ENCODE assay signal across 19 cellular contexts in genomic region chr12:111582133-111582747, GRCh38. TPM values are rescaled to one million over a fixed set of nuclear protein-coding genes. Genes with fewer than 3 reads are reported as not detected.
DNase-seq lines count a peak whose midpoint lies in the region; ATAC-seq, FAIRE-seq and TF ChIP-seq lines count a peak whose summit lies in the region.
"Had no signal": no experiment of that assay in that cellular context is flagged by ENCODE, and none has a peak within 500 bp of the region (broad histone marks: within the 10 kb centered on the region; RNA-seq: fewer than 3 reads in every experiment).

No MANE protein-coding gene starts in this region.

- no peak overlapping the region for H2AK5ac ChIP-seq in trophoblast cell (ENCODE audit: low read length)

- CTCF ChIA-PET in CD8-positive, alpha-beta T cell (lab: Charles Lee) = no interaction called here

- H4K12ac ChIP-seq in trophoblast cell (ENCODE audit: low read depth, low read length) = no peak overlapping the region

- H3K79me1 ChIP-seq in trophoblast cell (ENCODE audit: low read length) = no peaks in the 10 kb centered on the region

- H3K18ac ChIP-seq in trophoblast cell (ENCODE audit: low read length) = no peak overlapping the region

- H3K9me3 ChIP-seq in CD8-positive, alpha-beta T cell (ENCODE audit: low read length) = no peaks in the 10 kb centered on the region
- no peaks in the 10 kb centered on the region for H3K9me3 ChIP-seq in trophoblast cell (ENCODE audit: insufficient read depth, low read depth, low read length)

- no CpG with 5 or more reads among the region's 12 CpGs for WGBS in trophoblast cell (ENCODE audit: extremely low coverage, insufficient coverage, insufficient read length)

- no peak overlapping the region for H3K4me3 ChIP-seq in CD8-positive, alpha-beta T cell (ENCODE audit: low read depth, low read length)
- H3K4me3 ChIP-seq in trophoblast cell (ENCODE audit: low read depth, low read length) = no peak overlapping the region

- no peak for FAIRE-seq in urothelium cell line (lab: Jason Lieb, UNC)
- FAIRE-seq: D721Med, G401.6, GM12891 had no signal

- no peaks in the 10 kb centered on the region for H3K27me3 ChIP-seq in CD8-positive, alpha-beta T cell (ENCODE audit: insufficient read depth, low read length)
- H3K27me3 ChIP-seq in trophoblast cell (ENCODE audit: insufficient read depth, low read length) = no peaks in the 10 kb centered on the region

- H4K91ac ChIP-seq in trophoblast cell (ENCODE audit: low read depth, low read length) = no peak overlapping the region

- no peak for ATAC-seq in CD8-positive, alpha-beta T cell
- ATAC-seq in GM19395 (IDR thresholded peaks at IDR 0.05; ENCODE audit: unreplicated experiment) = no peak

- peaks cover 14% of the 10 kb centered on the region for H3K79me2 ChIP-seq in trophoblast cell (ENCODE audit: control insufficient read depth, insufficient read depth, low read length, poor library complexity)

- no peak overlapping the region for H3K9ac ChIP-seq in trophoblast cell (ENCODE audit: low read length)

- H3K27ac ChIP-seq in CD8-positive, alpha-beta T cell (ENCODE audit: low read depth, low read length) = no peak overlapping the region
- no peak overlapping the region for H3K27ac ChIP-seq in trophoblast cell (ENCODE audit: low read depth, low read length)

- peaks cover 30% of the 10 kb centered on the region for H3K4me1 Mint-ChIP-seq in CD8-positive, alpha-beta T cell (ENCODE audit: low read depth)
- H3K4me1 Mint-ChIP-seq in HFFc6 (ENCODE audit: low read depth) (peaks cover 34% of the 10 kb centered on the region), chondrocyte (ENCODE audit: low read depth) (peaks cover 28% of the 10 kb centered on the region)

- no peak overlapping the region for H3K23ac ChIP-seq in trophoblast cell (ENCODE audit: low read length)

- POLR2A ChIA-PET in CD8-positive, alpha-beta T cell (lab: Charles Lee) = no interaction called here

- no peak overlapping the region for H2BK12ac ChIP-seq in trophoblast cell (ENCODE audit: low read length)

- intact Hi-C loops in CD8-positive, alpha-beta T cell (cut with DNase I, micrococcal nuclease) = no loop called here

- H4K8ac ChIP-seq in trophoblast cell (ENCODE audit: low read depth, low read length) = no peak overlapping the region

- H3K4me2 ChIP-seq in trophoblast cell (ENCODE audit: low read length) = no peak overlapping the region

- H3K4me3 Mint-ChIP-seq in CD8-positive, alpha-beta T cell = no peak overlapping the region
- no peak overlapping the region for H3K4me3 Mint-ChIP-seq in HFFc6
- no peak overlapping the region for H3K4me3 Mint-ChIP-seq in chondrocyte (ENCODE audit: unreplicated experiment)
- H3K4me3 Mint-ChIP-seq: B cell; CD4-positive, alpha-beta T cell had no signal

- H3K4ac ChIP-seq in trophoblast cell (ENCODE audit: low read depth, low read length) = peak overlapping the region; percentile 82

- H2BK120ac ChIP-seq in trophoblast cell (ENCODE audit: insufficient read depth, low read length, poor library complexity) = no peak overlapping the region

- no peak for TF ChIP-seq CTCF in CD8-positive, alpha-beta T cell (IDR thresholded peaks at IDR 0.05)
- TF ChIP-seq CTCF in HFFc6 (IDR thresholded peaks at IDR 0.05) = no peak
- no peak for TF ChIP-seq CTCF in chondrocyte (IDR thresholded peaks at IDR 0.05)

- no peaks in the 10 kb centered on the region for H3K9me3 Mint-ChIP-seq in CD8-positive, alpha-beta T cell
- no peaks in the 10 kb centered on the region for H3K9me3 Mint-ChIP-seq in HFFc6
- H3K9me3 Mint-ChIP-seq in chondrocyte (ENCODE audit: low read depth) = no peaks in the 10 kb centered on the region
- H3K9me3 Mint-ChIP-seq: CD4-positive, alpha-beta T cell had no signal

- no peaks in the 10 kb centered on the region for H3K36me3 ChIP-seq in CD8-positive, alpha-beta T cell (ENCODE audit: insufficient read depth, low read length)
- H3K36me3 ChIP-seq in trophoblast cell (ENCODE audit: control insufficient read depth in 1 of 2, insufficient read depth in 2 of 2, low read length in 2 of 2) = peaks cover 4 to 6% of the 10 kb centered on the region in 2 experiments

- H3K36me3 Mint-ChIP-seq in CD8-positive, alpha-beta T cell = peaks cover 14% of the 10 kb centered on the region
- peaks cover 16% of the 10 kb centered on the region for H3K36me3 Mint-ChIP-seq in HFFc6 (ENCODE audit: low read depth)
- no peaks in the 10 kb centered on the region for H3K36me3 Mint-ChIP-seq in chondrocyte (ENCODE audit: low read depth)

- no peak overlapping the region for H2AFZ ChIP-seq in trophoblast cell (ENCODE audit: insufficient read depth, low read length, poor library complexity)

- no peak overlapping the region for H2BK5ac ChIP-seq in trophoblast cell (ENCODE audit: low read depth, low read length, poor library complexity)

- H3K27me3 Mint-ChIP-seq in CD8-positive, alpha-beta T cell (ENCODE audit: low read depth) = no peaks in the 10 kb centered on the region
- H3K27me3 Mint-ChIP-seq in HFFc6 (ENCODE audit: insufficient read depth) (peaks cover 3% of the 10 kb centered on the region), chondrocyte (ENCODE audit: low read depth) (no peaks in the 10 kb centered on the region)
- H3K27me3 Mint-ChIP-seq: B cell; CD4-positive, alpha-beta T cell had no signal

- no peak overlapping the region for H3K14ac ChIP-seq in trophoblast cell (ENCODE audit: low read length)

- H3K27ac Mint-ChIP-seq in CD8-positive, alpha-beta T cell = peak overlapping the region; percentile 13
- H3K27ac Mint-ChIP-seq in HFFc6 (peak overlapping the region; percentile 47; the same call in 1 of the 2 replicates), chondrocyte (ENCODE audit: unreplicated experiment) (no peak overlapping the region)
- H3K27ac Mint-ChIP-seq: B cell; CD4-positive, alpha-beta T cell had no signal

- no peaks in the 10 kb centered on the region for H3K4me1 ChIP-seq in CD8-positive, alpha-beta T cell (ENCODE audit: insufficient read depth, low read length)
- peaks cover 3 to 7% of the 10 kb centered on the region in 2 experiments for H3K4me1 ChIP-seq in trophoblast cell (ENCODE audit: control insufficient read depth in 1 of 2, insufficient read depth in 2 of 2, low read length in 2 of 2)

- DNase-seq in CD8-positive, alpha-beta T cell = peak in 1 of 7 experiments; percentile 5
- DNase-seq in HFFc6 = no peak
- peak; percentile 24 for DNase-seq in chondrocyte (ENCODE audit: low spot score)
- DNase-seq in trophoblast cell = no peak
- no peak for DNase-seq in D341Med (ENCODE audit: low spot score)
- DNase-seq in urothelium cell line (ENCODE audit: low spot score) = no peak
- DNase-seq in NCI-H1436 treated with DMSO at 0.1 percent for 48 hours (lab: John Stamatoyannopoulos, UW) = no peak
- DNase-seq: C1 segment of cervical spinal cord; CD4-positive, alpha-beta T cell; DMS153; DMS79 treated with DMSO at 0.1 percent for 48 hours; EL; HCEC 1CT; IMR-90 had no signal

RNA-seq across cellular contexts. Expression of gene ATXN2, which starts 16.9 kb away (rescaled TPM):
- 10 to 100 TPM; 16.2 to 16.8 TPM for total RNA-seq in CD8-positive, alpha-beta T cell
- 100 to 1,000 TPM in 1 of 6 experiments, 10 to 100 TPM in 5; 80.7 to 110 (median 91.9) TPM for total RNA-seq in HFFc6 (2021; fragmentation: NEBNext Ultra II Directional; extraction: Animal tissue kit (Norgen Biotek cat#: 25700))
- 63.7 to 66.8 TPM (median 66.1 TPM) in 3 replicates for total RNA-seq in chondrocyte
- 57.3 and 58.0 TPM in 2 replicates for polyA plus RNA-seq in trophoblast cell (2013)
